Comparison of ENCODE assay signal across 11 cellular contexts in the genomic region with DNA sequence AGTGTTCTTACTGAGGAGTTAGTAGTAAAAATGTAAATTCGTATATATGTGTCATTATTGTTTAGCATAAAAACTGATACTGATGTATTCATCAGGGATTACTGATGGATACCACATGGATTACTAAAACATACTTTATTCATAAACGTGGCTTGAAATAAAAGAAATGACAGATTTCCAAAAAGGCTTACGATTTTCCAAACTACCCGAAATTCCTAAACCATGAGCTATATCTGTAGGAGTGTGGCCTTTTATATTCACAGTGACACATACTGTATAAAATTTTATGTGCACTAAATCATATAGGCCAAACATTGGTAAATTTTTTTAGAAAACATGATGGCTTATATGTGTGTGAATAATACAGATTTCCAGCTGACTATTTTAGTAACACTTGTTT. TPM values are rescaled to one million over a fixed set of nuclear protein-coding genes. Genes with fewer than 3 reads are reported as not detected.
A peak's percentile ranks its signal among the peaks of the same experiment; 100 is the strongest.
DNase-seq lines count a peak whose midpoint lies in the region; ATAC-seq and TF ChIP-seq lines count a peak whose summit lies in the region.
"Had no signal": no experiment of that assay in that cellular context is flagged by ENCODE, and none has a peak within 500 bp of the region (broad histone marks: within the 10 kb centered on the region; RNA-seq: fewer than 3 reads in every experiment).

No MANE protein-coding gene starts in this region.

- ATAC-seq in RWPE2 (ENCODE audit: low read depth), result peak; percentile 40
- ATAC-seq in left lobe of liver, result no peak
- ATAC-seq: left ventricle myocardium superior had no signal

- peaks cover 7% of the 10 kb centered on the region for H3F3A ChIP-seq in smooth muscle cell (ENCODE audit: low read depth)

- no peaks in the 10 kb centered on the region for H3K9me3 Mint-ChIP-seq in activated CD4-positive, alpha-beta memory T cell treated with anti-CD3 and anti-CD28 coated beads for 36 hours
- H3K9me3 Mint-ChIP-seq in activated CD4-positive, alpha-beta memory T cell treated with anti-CD3 and anti-CD28 coated beads, Interleukin-2, amount 10 ng/mL, durations not matched to agents 7 days and 5 days, result no peaks in the 10 kb centered on the region

- H3K9me3 ChIP-seq in RWPE2 (ENCODE audit: severe bottlenecking) (no peaks in the 10 kb centered on the region), esophagus squamous epithelium (no peaks in the 10 kb centered on the region), smooth muscle cell (replicated peaks; ENCODE audit: low read depth) (no peaks in the 10 kb centered on the region)
- H3K9me3 ChIP-seq: tibial artery had no signal

- H3K36me3 Mint-ChIP-seq in activated CD4-positive, alpha-beta memory T cell treated with anti-CD3 and anti-CD28 coated beads for 36 hours, result peaks cover 33% of the 10 kb centered on the region
- peaks cover 38% of the 10 kb centered on the region for H3K36me3 Mint-ChIP-seq in activated CD4-positive, alpha-beta memory T cell treated with anti-CD3 and anti-CD28 coated beads, Interleukin-2, amount 10 ng/mL, durations not matched to agents 7 days and 5 days (ENCODE audit: low read depth)

- H3K4me3 ChIP-seq in RWPE2 (ENCODE audit: severe bottlenecking) (peak overlapping the region; percentile 91), esophagus squamous epithelium (peak overlapping the region in 3 of 4 donors; percentile 68 to 97 (median 83)), smooth muscle cell (peak overlapping the region; percentile 97)

- peak overlapping the region; percentile 44 for H3K4me3 Mint-ChIP-seq in activated CD4-positive, alpha-beta memory T cell treated with anti-CD3 and anti-CD28 coated beads for 36 hours
- H3K4me3 Mint-ChIP-seq in activated CD4-positive, alpha-beta memory T cell treated with anti-CD3 and anti-CD28 coated beads, Interleukin-2, amount 10 ng/mL, durations not matched to agents 7 days and 5 days, result no peak overlapping the region

- H3K27ac Mint-ChIP-seq in activated CD4-positive, alpha-beta memory T cell treated with anti-CD3 and anti-CD28 coated beads for 36 hours, result peak overlapping the region; percentile 40
- no peak overlapping the region for H3K27ac Mint-ChIP-seq in activated CD4-positive, alpha-beta memory T cell treated with anti-CD3 and anti-CD28 coated beads, Interleukin-2, amount 10 ng/mL, durations not matched to agents 7 days and 5 days

- POLR2A ChIA-PET in activated CD4-positive, alpha-beta memory T cell treated with anti-CD3 and anti-CD28 coated beads for 36 hours (lab: Charles Lee), result interaction anchor here (0.7 kb wide), 1 partner anchor 18 kb away, joined by 3 read pairs; no protein-coding TSS in a partner anchor
- POLR2A ChIA-PET in activated CD4-positive, alpha-beta memory T cell treated with anti-CD3 and anti-CD28 coated beads, Interleukin-2, amount 10 ng/mL, durations not matched to agents 7 days and 5 days (lab: Charles Lee), result interaction anchor here (1.2 kb wide), 2 partner anchors 14 to 188 kb away, joined by 3 read pairs; a partner anchor contains a TSS

- H3K27me3 Mint-ChIP-seq in activated CD4-positive, alpha-beta memory T cell treated with anti-CD3 and anti-CD28 coated beads for 36 hours, result no peaks in the 10 kb centered on the region
- H3K27me3 Mint-ChIP-seq in activated CD4-positive, alpha-beta memory T cell treated with anti-CD3 and anti-CD28 coated beads, Interleukin-2, amount 10 ng/mL, durations not matched to agents 7 days and 5 days, result no peaks in the 10 kb centered on the region

- H3K36me3 ChIP-seq in RWPE2 (ENCODE audit: low read depth), result peaks cover 91% of the 10 kb centered on the region
- peaks cover 0 to 4% (median 0%) of the 10 kb centered on the region in 3 donors for H3K36me3 ChIP-seq in esophagus squamous epithelium
- no peaks in the 10 kb centered on the region for H3K36me3 ChIP-seq in smooth muscle cell (ENCODE audit: low read depth)
- H3K36me3 ChIP-seq: tibial artery had no signal

- no peak for TF ChIP-seq POLR2A in esophagus squamous epithelium (IDR thresholded peaks at IDR 0.05)

- peaks cover 55% of the 10 kb centered on the region for H3K4me1 ChIP-seq in RWPE2 (ENCODE audit: insufficient read depth, poor library complexity, severe bottlenecking)
- peaks cover 8 to 93% (median 13%) of the 10 kb centered on the region in 3 donors for H3K4me1 ChIP-seq in esophagus squamous epithelium
- peaks cover 58% of the 10 kb centered on the region for H3K4me1 ChIP-seq in smooth muscle cell (ENCODE audit: low read depth)

- intact Hi-C loops in activated CD4-positive, alpha-beta memory T cell treated with anti-CD3 and anti-CD28 coated beads for 36 hours (cut with micrococcal nuclease), result loop anchor here (5.0 kb wide), 1 partner anchor 787 kb away; a partner anchor contains a TSS
- intact Hi-C loops in esophagus squamous epithelium (cut with DNase I), result loop anchor here (10.0 kb wide), 1 partner anchor 80 kb away; no protein-coding TSS in a partner anchor

- CTCF ChIA-PET in activated CD4-positive, alpha-beta memory T cell treated with anti-CD3 and anti-CD28 coated beads for 36 hours (lab: Charles Lee), result no interaction called here
- CTCF ChIA-PET in activated CD4-positive, alpha-beta memory T cell treated with anti-CD3 and anti-CD28 coated beads, Interleukin-2, amount 10 ng/mL, durations not matched to agents 7 days and 5 days (lab: Charles Lee), result interaction anchor here (1.1 kb wide), 1 partner anchor 9 kb away, joined by 3 read pairs; no protein-coding TSS in a partner anchor

- peak overlapping the region; percentile 93 for H3K27ac ChIP-seq in RWPE2 (ENCODE audit: poor library complexity, severe bottlenecking)
- no peak overlapping the region for H3K27ac ChIP-seq in esophagus squamous epithelium
- H3K27ac ChIP-seq in smooth muscle cell (ENCODE audit: low read depth), result peak overlapping the region; percentile 100

- H3K27me3 ChIP-seq in RWPE2 (ENCODE audit: insufficient read depth, poor library complexity, severe bottlenecking) (no peaks in the 10 kb centered on the region), esophagus squamous epithelium (no peaks in the 10 kb centered on the region), smooth muscle cell (ENCODE audit: low read depth) (no peaks in the 10 kb centered on the region)
- H3K27me3 ChIP-seq: tibial artery had no signal

- TF ChIP-seq CTCF in RWPE2 (IDR thresholded peaks at IDR 0.05; ENCODE audit: poor library complexity, severe bottlenecking), result no peak
- TF ChIP-seq CTCF in esophagus squamous epithelium (IDR thresholded peaks at IDR 0.05), result no peak
- no peak for TF ChIP-seq CTCF in smooth muscle cell (IDR thresholded peaks at IDR 0.05; ENCODE audit: borderline replicate concordance, insufficient read depth, poor library complexity, severe bottlenecking)

- peaks cover 100% of the 10 kb centered on the region for H4K20me1 ChIP-seq in smooth muscle cell (ENCODE audit: low read depth)

- peaks cover 100% of the 10 kb centered on the region for H3K79me2 ChIP-seq in smooth muscle cell (ENCODE audit: low read depth)

- peak overlapping the region; percentile 98 for H3K9ac ChIP-seq in smooth muscle cell (ENCODE audit: low read depth)

- 28 to 41% methylated on average over 4 of the region's 4 CpGs for WGBS in esophagus squamous epithelium, 2 donors
- 48% methylated on average over 4 of the region's 4 CpGs for WGBS in smooth muscle cell (ENCODE audit: low lambda C conversion rate)

- H3K4me1 Mint-ChIP-seq in activated CD4-positive, alpha-beta memory T cell treated with anti-CD3 and anti-CD28 coated beads for 36 hours (ENCODE audit: low read depth), result peaks cover 66% of the 10 kb centered on the region
- peaks cover 48% of the 10 kb centered on the region for H3K4me1 Mint-ChIP-seq in activated CD4-positive, alpha-beta memory T cell treated with anti-CD3 and anti-CD28 coated beads, Interleukin-2, amount 10 ng/mL, durations not matched to agents 7 days and 5 days

- DNase-seq in activated CD4-positive, alpha-beta memory T cell treated with anti-CD3 and anti-CD28 coated beads for 36 hours, result no peak
- no peak for DNase-seq in activated CD4-positive, alpha-beta memory T cell treated with anti-CD3 and anti-CD28 coated beads, Interleukin-2, amount 10 ng/mL, durations not matched to agents 7 days and 5 days
- DNase-seq in RWPE2 (ENCODE audit: low spot score) (no peak), esophagus squamous epithelium (lab: John Stamatoyannopoulos, UW) (no peak), smooth muscle cell (lab: John Stamatoyannopoulos, UW; ENCODE audit: unreplicated experiment) (no peak), hippocampal formation (lab: John Stamatoyannopoulos, UW) (no peak), midbrain (lab: John Stamatoyannopoulos, UW) (no peak), left lobe of liver (ENCODE audit: low spot score) (no peak)
- DNase-seq: left ventricle myocardium superior, NCI-H748 treated with DMSO at 0.1 percent for 48 hours, tibial artery had no signal

- H2AFZ ChIP-seq in smooth muscle cell (ENCODE audit: low read depth), result no peak overlapping the region

- peak overlapping the region; percentile 92 for H3K4me2 ChIP-seq in smooth muscle cell

RNA-seq across cellular contexts. Expression of a gene that starts 6.9 kb away (rescaled TPM):
- 10 to 100 TPM; 12.3 to 13.7 TPM for total RNA-seq in activated CD4-positive, alpha-beta memory T cell treated with anti-CD3 and anti-CD28 coated beads for 36 hours
- total RNA-seq in activated CD4-positive, alpha-beta memory T cell treated with anti-CD3 and anti-CD28 coated beads, Interleukin-2, amount 10 ng/mL, durations not matched to agents 7 days and 5 days, result 10 to 100 TPM; 13.9 to 15.0 TPM
- 10 to 100 TPM in 3 of 4 donors, 1 to 10 TPM in 1; 8.5 to 20.0 (median 15.2) TPM for total RNA-seq in esophagus squamous epithelium
- 37.0 and 43.5 TPM in 2 replicates for total RNA-seq in smooth muscle cell
- 31.7 and 36.1 TPM in 2 replicates for polyA plus RNA-seq in smooth muscle cell
- total RNA-seq in left lobe of liver, result 8.5 TPM

Comparison
In these comparisons a context has a peak if more than half of its experiments do, and no peak if none do; other contexts are left out.
1. H3K27ac ChIP-seq: peak in RWPE2 (single experiment) and smooth muscle cell (single experiment); none in esophagus squamous epithelium (0 of 4).
2. Peak in every context shown above with its lines, with median percentiles within 50 percentile points of each other: H3K4me3 ChIP-seq.